In the genomic region with DNA sequence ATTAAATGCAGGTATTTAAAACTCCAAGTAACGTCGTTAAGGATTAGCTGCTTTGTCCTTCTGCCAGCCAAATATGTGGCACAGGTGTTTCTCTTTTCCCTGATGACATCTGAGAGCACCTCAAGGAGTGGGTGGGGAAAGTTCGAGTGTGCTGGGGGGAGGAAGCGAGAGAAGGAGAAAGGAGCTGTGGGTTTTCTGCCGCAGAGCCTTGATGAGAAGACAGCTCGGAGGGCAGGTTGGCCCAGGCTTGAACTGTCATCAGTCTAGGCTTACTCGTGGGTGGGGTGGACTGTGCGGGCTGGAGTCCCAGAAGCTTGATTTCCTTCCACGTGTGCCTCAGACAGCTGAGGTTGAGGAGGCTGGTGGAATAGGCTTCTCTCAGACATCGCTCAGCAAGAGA, we compare ENCODE assay signal across 9 cellular contexts. TPM values are rescaled to one million over a fixed set of nuclear protein-coding genes. Genes with fewer than 3 reads are reported as not detected.
DNase-seq lines count a peak whose midpoint lies in the region; ATAC-seq lines count a peak whose summit lies in the region.
"Had no signal": no experiment of that assay in that cellular context is flagged by ENCODE, and none has a peak within 500 bp of the region (broad histone marks: within the 10 kb centered on the region; RNA-seq: fewer than 3 reads in every experiment).

No MANE protein-coding gene starts in this region.

- peak; percentile 86 for DNase-seq in activated CD4-positive, alpha-beta T cell treated with anti-CD3 and anti-CD28 coated beads for 48 hours
- DNase-seq in stimulated activated CD8-positive, alpha-beta memory T cell treated with anti-CD3 and anti-CD28 coated beads, Interleukin-4, amount 100 ng/mL, for 4 hours (ENCODE audit: low read depth in 2 of 2, low spot score in 1 of 2): peak; percentile 65 to 77
- no peak for DNase-seq in NK-92 treated with Interleukin-12 subunit alpha and Interleukin-12 subunit beta, amount 100 ng/mL, for 24 hours (lab: John Stamatoyannopoulos, UW)
- no peak for DNase-seq in SJCRH30
- no peak for DNase-seq in iPS-NIHi7 (ENCODE audit: extremely low spot score)

- H3K27me3 ChIP-seq in esophagus (ENCODE audit: control insufficient read depth in 1 of 2, insufficient read depth in 2 of 2, low read length in 2 of 2) (no peaks in the 10 kb centered on the region), SJCRH30 (no peaks in the 10 kb centered on the region)

- WGBS in esophagus, 2 donors: 18 to 31% methylated on average over 10 of the region's 10 CpGs

- H3K4me3 ChIP-seq in esophagus (ENCODE audit: low read depth in 1 of 2, low read length in 2 of 2) (no peak overlapping the region), SJCRH30 (no peak overlapping the region)
- H3K4me3 ChIP-seq: mucosa of descending colon had no signal

- no peaks in the 10 kb centered on the region for H3K36me3 ChIP-seq in esophagus (ENCODE audit: control insufficient read depth in 2 of 2, insufficient read depth in 2 of 2, low read length in 1 of 2)
- no peaks in the 10 kb centered on the region for H3K36me3 ChIP-seq in SJCRH30

- ATAC-seq in GM19023 (IDR thresholded peaks at IDR 0.05; ENCODE audit: unreplicated experiment) (peak; percentile 59), HG03045 (IDR thresholded peaks at IDR 0.05; ENCODE audit: unreplicated experiment) (peak; percentile 65)
- ATAC-seq: mucosa of descending colon had no signal

- no peaks in the 10 kb centered on the region for H3K9me3 ChIP-seq in esophagus (ENCODE audit: control insufficient read depth in 2 of 2, insufficient read depth in 1 of 2, low read depth in 1 of 2, low read length in 1 of 2)
- H3K9me3 ChIP-seq in SJCRH30 (replicated peaks): no peaks in the 10 kb centered on the region
- H3K9me3 ChIP-seq: mucosa of descending colon had no signal

- H3K27ac ChIP-seq in esophagus (ENCODE audit: low read depth in 2 of 2, low read length in 1 of 2) (peak overlapping the region; percentile 38 to 84), SJCRH30 (no peak overlapping the region)

- H3K4me1 ChIP-seq in esophagus (ENCODE audit: control insufficient read depth in 2 of 2, insufficient read depth in 2 of 2, low read length in 1 of 2) (peaks cover 0 to 15% of the 10 kb centered on the region in 2 donors), SJCRH30 (0 out of 2 replicates have a peak, but pooled peaks cover 2% of the 10 kb centered on the region)

RNA-seq across cellular contexts. Expression of gene SORL1, which starts 15.9 kb away (rescaled TPM):
- polyA plus RNA-seq in esophagus: 1 to 10 TPM; 2.5 to 3.0 TPM
- 0.10 TPM in 1 of 2 replicates, not detected in the other for total RNA-seq in SJCRH30 (2014; rRNA removed; shearing (Covaris generic))

Comparison
In these comparisons a context has a peak if more than half of its experiments do, and no peak if none do; other contexts are left out.
1. DNase-seq: peak in activated CD4-positive, alpha-beta T cell treated with anti-CD3 and anti-CD28 coated beads for 48 hours (single experiment) and stimulated activated CD8-positive, alpha-beta memory T cell treated with anti-CD3 and anti-CD28 coated beads, Interleukin-4, amount 100 ng/mL, for 4 hours (2 of 2); none in NK-92 treated with Interleukin-12 subunit alpha and Interleukin-12 subunit beta, amount 100 ng/mL, for 24 hours (single experiment), SJCRH30 (0 of 2) and iPS-NIHi7 (single experiment).